18 cellular contexts compared by ENCODE assay signal in genomic region chr14:72605096-72605920, GRCh38.
"Had no signal": no experiment of that assay in that cellular context is flagged by ENCODE, and none has a peak within 500 bp of the region (broad histone marks: within the 10 kb centered on the region; RNA-seq: fewer than 3 reads in every experiment).

No MANE protein-coding gene starts in this region.

- H3K9me3 Mint-ChIP-seq: activated CD4-positive, alpha-beta T cell treated with anti-CD3 and anti-CD28 coated beads, Interleukin-2, amount 10 ng/mL, durations not matched to agents 7 days and 5 days; activated naive CD8-positive, alpha-beta T cell treated with anti-CD3 and anti-CD28 coated beads, Interleukin-2, amount 50 U/mL, for 24 hours; effector memory CD8-positive, alpha-beta T cell; naive thymus-derived CD4-positive, alpha-beta T cell had no signal

- H3K27ac Mint-ChIP-seq: activated CD4-positive, alpha-beta T cell treated with anti-CD3 and anti-CD28 coated beads, Interleukin-2, amount 10 ng/mL, durations not matched to agents 7 days and 5 days; activated naive CD8-positive, alpha-beta T cell treated with anti-CD3 and anti-CD28 coated beads, Interleukin-2, amount 50 U/mL, for 24 hours; effector memory CD8-positive, alpha-beta T cell had no signal

- H3K36me3 ChIP-seq: lower lobe of right lung, suprapubic skin, upper lobe of left lung had no signal

- H3K4me3 ChIP-seq: lower lobe of right lung, suprapubic skin, upper lobe of left lung had no signal

- H3K27me3 ChIP-seq: suprapubic skin, upper lobe of left lung had no signal

- H3K36me3 Mint-ChIP-seq: naive thymus-derived CD4-positive, alpha-beta T cell had no signal

- H3K9me3 ChIP-seq: lower lobe of right lung, suprapubic skin, upper lobe of left lung had no signal

- FAIRE-seq: astrocyte had no signal

- H3K27ac ChIP-seq: lower lobe of right lung, suprapubic skin, upper lobe of left lung had no signal

- H3K4me3 Mint-ChIP-seq: activated CD4-positive, alpha-beta T cell treated with anti-CD3 and anti-CD28 coated beads, Interleukin-2, amount 10 ng/mL, durations not matched to agents 7 days and 5 days; activated naive CD8-positive, alpha-beta T cell treated with anti-CD3 and anti-CD28 coated beads, Interleukin-2, amount 50 U/mL, for 24 hours; effector memory CD8-positive, alpha-beta T cell; naive thymus-derived CD4-positive, alpha-beta T cell had no signal

- DNase-seq: activated CD4-positive, alpha-beta T cell treated with anti-CD3 and anti-CD28 coated beads, Interleukin-2, amount 10 ng/mL, durations not matched to agents 7 days and 5 days; activated CD4-positive, CD25-positive, alpha-beta regulatory T cell; activated naive CD8-positive, alpha-beta T cell treated with anti-CD3 and anti-CD28 coated beads, Interleukin-2, amount 50 U/mL, for 24 hours; activated T-cell treated with anti-CD3 and anti-CD28 coated beads, Interleukin-2, amount 50 U/mL, for 48 hours; central memory CD4-positive, alpha-beta T cell; cortex of kidney; effector memory CD8-positive, alpha-beta T cell; hippocampal formation; kidney glomerular epithelial cell; lower lobe of right lung; midbrain; naive thymus-derived CD4-positive, alpha-beta T cell; occipital lobe; stimulated activated CD4-positive, alpha-beta T cell treated with anti-CD3 and anti-CD28 coated beads, Interleukin-2, amount 100 ng/mL, for 48 hours; stimulated activated naive CD8-positive, alpha-beta T cell treated with anti-CD3 and anti-CD28 coated beads, Interleukin-15, Interleukin-2, amounts not matched to agents 100 U/mL and 50 U/mL, for 24 hours; upper lobe of left lung had no signal

- ATAC-seq: activated naive CD8-positive, alpha-beta T cell treated with anti-CD3 and anti-CD28 coated beads, Interleukin-2, amount 50 U/mL, for 24 hours; effector memory CD8-positive, alpha-beta T cell; lower lobe of right lung; naive thymus-derived CD4-positive, alpha-beta T cell; stimulated activated naive CD8-positive, alpha-beta T cell treated with anti-CD3 and anti-CD28 coated beads, Interleukin-15, Interleukin-2, amounts not matched to agents 100 U/mL and 50 U/mL, for 24 hours had no signal

- H3K4me1 ChIP-seq: lower lobe of right lung, suprapubic skin, upper lobe of left lung had no signal
